ENCODE assay signal across 14 cellular contexts in genomic region chr3:187841552-187841951, GRCh38.
A peak's percentile ranks its signal among the peaks of the same experiment; 100 is the strongest.
DNase-seq lines count a peak whose midpoint lies in the region; ATAC-seq lines count a peak whose summit lies in the region.
"Had no signal": no experiment of that assay in that cellular context is flagged by ENCODE, and none has a peak within 500 bp of the region (broad histone marks: within the 10 kb centered on the region; RNA-seq: fewer than 3 reads in every experiment).

No MANE protein-coding gene starts in this region.

- no peak overlapping the region for H3K4me3 Mint-ChIP-seq in activated CD4-positive, alpha-beta T cell treated with anti-CD3 and anti-CD28 coated beads, Interleukin-2, amount 10 ng/mL, durations not matched to agents 7 days and 5 days
- H3K4me3 Mint-ChIP-seq: GM23338 had no signal

- H3K9ac ChIP-seq in neuronal stem cell (ENCODE audit: low read depth, low read length, poor library complexity): no peak overlapping the region

- POLR2A ChIA-PET in activated CD4-positive, alpha-beta T cell treated with anti-CD3 and anti-CD28 coated beads, Interleukin-2, amount 10 ng/mL, durations not matched to agents 7 days and 5 days (lab: Charles Lee): no interaction called here

- CTCF ChIA-PET in activated CD4-positive, alpha-beta T cell treated with anti-CD3 and anti-CD28 coated beads, Interleukin-2, amount 10 ng/mL, durations not matched to agents 7 days and 5 days (lab: Charles Lee): no interaction called here

- no peak overlapping the region for H3K14ac ChIP-seq in neuronal stem cell (ENCODE audit: low read length)

- peak; percentile 11 to 26 for DNase-seq in activated CD4-positive, alpha-beta T cell treated with anti-CD3 and anti-CD28 coated beads, Interleukin-2, amount 50 U/mL, for 48 hours
- no peak for DNase-seq in activated CD4-positive, alpha-beta T cell treated with anti-CD3 and anti-CD28 coated beads, Interleukin-2, amount 10 ng/mL, durations not matched to agents 7 days and 5 days
- peak; percentile 71 for DNase-seq in HT1080 (ENCODE audit: low read depth)
- peak; percentile 64 for DNase-seq in amniotic stem cell (lab: John Stamatoyannopoulos, UW)
- DNase-seq in neuronal stem cell (ENCODE audit: low spot score): peak; percentile 36
- no peak for DNase-seq in T-helper 1 cell
- no peak for DNase-seq in caudate nucleus (lab: John Stamatoyannopoulos, UW)
- DNase-seq: effector CD8-positive, alpha-beta T cell; NCI-H774; SHP77 treated with DMSO at 0.1 percent for 48 hours had no signal

- H3K18ac ChIP-seq in neuronal stem cell (ENCODE audit: low read length): no peak overlapping the region

- no peak overlapping the region for H2BK5ac ChIP-seq in neuronal stem cell (ENCODE audit: low read length)

- no peak for ATAC-seq in GM18520 (IDR thresholded peaks at IDR 0.05; ENCODE audit: unreplicated experiment)
- ATAC-seq: GM23338 had no signal

- no peak overlapping the region for H3K23ac ChIP-seq in neuronal stem cell (ENCODE audit: low read depth, low read length, poor library complexity)

- H2BK120ac ChIP-seq in neuronal stem cell (ENCODE audit: low read depth, low read length): no peak overlapping the region

- H3K4me1 ChIP-seq in neuronal stem cell (ENCODE audit: control insufficient read depth in 2 of 2, insufficient read depth in 1 of 2, low read depth in 1 of 2, low read length in 2 of 2): peaks cover 0 to 17% of the 10 kb centered on the region in 2 donors
- H3K4me1 ChIP-seq: ascending aorta, vagina had no signal

- H3K27me3 Mint-ChIP-seq in activated CD4-positive, alpha-beta T cell treated with anti-CD3 and anti-CD28 coated beads, Interleukin-2, amount 10 ng/mL, durations not matched to agents 7 days and 5 days: peaks cover 4% of the 10 kb centered on the region

- H2AK5ac ChIP-seq in neuronal stem cell (ENCODE audit: low read depth, low read length): no peak overlapping the region

- H2BK15ac ChIP-seq in neuronal stem cell (ENCODE audit: low read length): no peak overlapping the region

- no CpG with 5 or more reads among the region's 4 CpGs for WGBS in neuronal stem cell (ENCODE audit: extremely low coverage in 2 of 2, insufficient read length in 2 of 2, insufficient replicate concordance in 1 of 2), 2 donors

- H3K9me3 Mint-ChIP-seq in activated CD4-positive, alpha-beta T cell treated with anti-CD3 and anti-CD28 coated beads, Interleukin-2, amount 10 ng/mL, durations not matched to agents 7 days and 5 days: peaks cover 2% of the 10 kb centered on the region
- H3K9me3 Mint-ChIP-seq: GM23338 had no signal

- peaks cover 0 to 2% (median 0%) of the 10 kb centered on the region in 3 experiments for H3K27me3 ChIP-seq in neuronal stem cell (ENCODE audit: control insufficient read depth in 3 of 3, insufficient read depth in 3 of 3, low read depth in 1 of 3, low read length in 3 of 3)
- H3K27me3 ChIP-seq: ascending aorta, vagina had no signal

- H3K36me3 Mint-ChIP-seq in activated CD4-positive, alpha-beta T cell treated with anti-CD3 and anti-CD28 coated beads, Interleukin-2, amount 10 ng/mL, durations not matched to agents 7 days and 5 days (ENCODE audit: low read depth): no peaks in the 10 kb centered on the region

- H3K79me1 ChIP-seq in neuronal stem cell (ENCODE audit: low read depth, low read length): no peaks in the 10 kb centered on the region

- H2AFZ ChIP-seq in neuronal stem cell (ENCODE audit: low read length): no peak overlapping the region
- H2AFZ ChIP-seq: GM23338 had no signal

- H4K91ac ChIP-seq in neuronal stem cell (ENCODE audit: low read depth, low read length, poor library complexity): no peak overlapping the region

- no peak overlapping the region for H3K27ac Mint-ChIP-seq in activated CD4-positive, alpha-beta T cell treated with anti-CD3 and anti-CD28 coated beads, Interleukin-2, amount 10 ng/mL, durations not matched to agents 7 days and 5 days
- H3K27ac Mint-ChIP-seq: GM23338 had no signal

- H4K8ac ChIP-seq in neuronal stem cell (ENCODE audit: low read depth, low read length): no peak overlapping the region

- H2BK12ac ChIP-seq in neuronal stem cell (ENCODE audit: low read length): no peak overlapping the region

- H3K9me3 ChIP-seq in neuronal stem cell (replicated peaks in 1 of 2; ENCODE audit: control insufficient read depth in 2 of 2, insufficient read depth in 1 of 2, low read depth in 1 of 2, low read length in 2 of 2): no peaks in the 10 kb centered on the region
- H3K9me3 ChIP-seq: ascending aorta, vagina had no signal

- H3K4me3 ChIP-seq in neuronal stem cell (ENCODE audit: low read length in 2 of 2): no peak overlapping the region
- H3K4me3 ChIP-seq: ascending aorta, GM23338, vagina had no signal

- H3K36me3 ChIP-seq in neuronal stem cell (replicated peaks in 1 of 2; ENCODE audit: control insufficient read depth in 2 of 2, insufficient read depth in 2 of 2, low read length in 2 of 2): no peaks in the 10 kb centered on the region
- H3K36me3 ChIP-seq: ascending aorta, vagina had no signal

- no peak overlapping the region for H3K4me2 ChIP-seq in neuronal stem cell (ENCODE audit: insufficient read depth, low read length, poor library complexity, severe bottlenecking)
- H3K4me2 ChIP-seq: GM23338 had no signal

- H3K4ac ChIP-seq in neuronal stem cell (ENCODE audit: low read length): no peak overlapping the region

- H3K27ac ChIP-seq in neuronal stem cell (replicated peaks; ENCODE audit: low read length): no peak overlapping the region
- no peak overlapping the region for H3K27ac ChIP-seq in caudate nucleus (ENCODE audit: low read depth, low read length)
- H3K27ac ChIP-seq: ascending aorta, vagina had no signal

- peaks cover 2% of the 10 kb centered on the region for H3K4me1 Mint-ChIP-seq in activated CD4-positive, alpha-beta T cell treated with anti-CD3 and anti-CD28 coated beads, Interleukin-2, amount 10 ng/mL, durations not matched to agents 7 days and 5 days
- H3K4me1 Mint-ChIP-seq: GM23338 had no signal

Comparison
In these comparisons a context has a peak if more than half of its experiments do, and no peak if none do; other contexts are left out.
1. DNase-seq: peak in activated CD4-positive, alpha-beta T cell treated with anti-CD3 and anti-CD28 coated beads, Interleukin-2, amount 50 U/mL, for 48 hours (2 of 2), HT1080 (single experiment), amniotic stem cell (single experiment) and neuronal stem cell (single experiment); none in activated CD4-positive, alpha-beta T cell treated with anti-CD3 and anti-CD28 coated beads, Interleukin-2, amount 10 ng/mL, durations not matched to agents 7 days and 5 days (single experiment), T-helper 1 cell (0 of 5) and caudate nucleus (0 of 61).